Comparison of ENCODE assay signal across 9 cellular contexts in the genomic region with DNA sequence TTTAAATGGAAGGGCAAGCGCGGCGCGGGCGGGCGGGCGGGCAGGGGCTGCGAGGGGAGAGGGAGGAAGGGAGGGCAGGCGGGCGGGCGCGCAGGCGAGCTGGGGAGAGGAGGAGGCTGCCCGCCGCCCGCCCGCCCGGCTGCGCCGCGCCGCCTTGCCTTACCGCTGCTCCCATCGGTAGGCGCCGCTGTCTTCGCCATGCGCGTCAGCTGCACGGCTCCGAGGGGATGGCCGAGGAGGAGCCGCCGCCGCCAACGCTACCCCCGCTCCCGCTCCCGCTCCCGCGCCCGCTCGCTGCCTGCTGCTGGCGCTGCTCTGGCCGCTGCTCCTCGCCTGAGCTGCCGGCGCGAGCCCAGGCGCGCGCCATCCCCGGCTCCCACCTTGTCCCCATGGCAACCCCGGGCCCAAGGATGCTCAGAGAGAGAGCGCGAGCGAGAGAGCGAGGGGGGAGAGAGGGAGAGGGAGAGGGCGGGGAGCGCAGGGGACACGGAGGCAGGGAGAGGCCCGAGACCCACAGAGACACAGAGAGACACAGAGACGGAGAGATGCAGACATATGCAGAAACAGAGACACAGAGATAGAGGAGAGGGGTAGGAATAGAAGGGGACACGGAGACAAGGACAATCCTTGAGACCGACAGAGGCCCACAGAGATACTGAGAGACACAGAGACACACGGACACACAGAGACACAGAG. TPM values are rescaled to one million over a fixed set of nuclear protein-coding genes. Genes with fewer than 3 reads are reported as not detected.
A peak's percentile ranks its signal among the peaks of the same experiment; 100 is the strongest.
DNase-seq lines count a peak whose midpoint lies in the region; ATAC-seq and TF ChIP-seq lines count a peak whose summit lies in the region.
"Had no signal": no experiment of that assay in that cellular context is flagged by ENCODE, and none has a peak within 500 bp of the region (broad histone marks: within the 10 kb centered on the region; RNA-seq: fewer than 3 reads in every experiment).

No MANE protein-coding gene starts in this region.

- H2AFZ ChIP-seq in DND-41 (ENCODE audit: low read depth, low read length) (peak overlapping the region; percentile 62), PC-9 (no peak overlapping the region)

- H3K9me2 ChIP-seq in PC-9 (ENCODE audit: insufficient read depth): no peaks in the 10 kb centered on the region

- H3K36me3 Mint-ChIP-seq in neural crest cell (ENCODE audit: low read depth): no peaks in the 10 kb centered on the region

- DNase-seq in DND-41: peak; percentile 83
- DNase-seq in Jurkat, Clone E6-1 (ENCODE audit: low read depth, low spot score): peak; percentile 39
- peak; percentile 58 to 75 for DNase-seq in PC-9
- DNase-seq in activated T-helper 1 cell treated with anti-CD3 and anti-CD28 coated beads, Interleukin-2, amount 50 U/mL, for 16 hours (ENCODE audit: low read depth in 1 of 2, low spot score in 1 of 2): peak; percentile 54 to 62
- peak; percentile 58 for DNase-seq in fibroblast of the aortic adventitia (ENCODE audit: low read depth)
- peak; percentile 79 for DNase-seq in neural crest cell (ENCODE audit: low read depth, low spot score)
- DNase-seq in stimulated activated naive CD4-positive, alpha-beta T cell treated with Interleukin-2 at 50 U/mL for 16 hours (lab: John Stamatoyannopoulos, UW): peak; percentile 72

- POLR2A ChIA-PET in PC-9 (lab: Charles Lee; ENCODE audit: unreplicated experiment): interaction anchor here (0.8 kb wide), 1 partner anchor 101 kb away, joined by 13 read pairs; a partner anchor contains a TSS

- CTCF ChIA-PET in PC-9 (lab: Charles Lee): interaction anchor here (0.5 to 1.1 kb wide), 8 partner anchors 44 to 1379 kb away, joined by 3 to 13 read pairs (median 4); a partner anchor contains a TSS

- H3K4me3 Mint-ChIP-seq in neural crest cell: no peak overlapping the region

- no peak overlapping the region for H3K27ac Mint-ChIP-seq in neural crest cell (ENCODE audit: unreplicated experiment)
- H3K27ac Mint-ChIP-seq: dendritic cell treated with granulocyte-macrophage colony-stimulating factor and Interleukin-4, amounts not matched to agents 40 ng/mL and 50 ng/mL, for 4 days had no signal

- H3K27me3 ChIP-seq in DND-41 (ENCODE audit: insufficient read depth, low read length, poor library complexity) (peaks cover 54% of the 10 kb centered on the region), PC-9 (ENCODE audit: insufficient read depth, low read depth) (peaks cover 37% of the 10 kb centered on the region)

- H3K9ac ChIP-seq in DND-41 (ENCODE audit: low read depth, low read length): peak overlapping the region; percentile 48; the same call in 1 of the 2 replicates

- peaks cover 20% of the 10 kb centered on the region for H3K4me1 ChIP-seq in DND-41 (ENCODE audit: insufficient read depth, low read length)
- peaks cover 10% of the 10 kb centered on the region for H3K4me1 ChIP-seq in PC-9 (replicated peaks; ENCODE audit: insufficient read depth)

- H3K4me2 ChIP-seq in DND-41 (ENCODE audit: insufficient read depth, low read length) (peak overlapping the region; percentile 84), PC-9 (peak overlapping the region; percentile 99)

- no peak overlapping the region for H3K27ac ChIP-seq in DND-41 (ENCODE audit: low read length)
- no peak overlapping the region for H3K27ac ChIP-seq in PC-9

- no peaks in the 10 kb centered on the region for H3K36me3 ChIP-seq in DND-41 (ENCODE audit: insufficient read depth, low read length)
- H3K36me3 ChIP-seq in PC-9 (ENCODE audit: low read depth): no peaks in the 10 kb centered on the region

- H3K4me1 Mint-ChIP-seq in neural crest cell: peaks cover 16% of the 10 kb centered on the region

- H3K9me3 ChIP-seq in DND-41 (ENCODE audit: insufficient read depth, low read length, severe bottlenecking) (no peaks in the 10 kb centered on the region), PC-9 (ENCODE audit: insufficient read depth, low read depth) (no peaks in the 10 kb centered on the region)

- H3K9me3 Mint-ChIP-seq in neural crest cell: no peaks in the 10 kb centered on the region
- H3K9me3 Mint-ChIP-seq: dendritic cell treated with granulocyte-macrophage colony-stimulating factor and Interleukin-4, amounts not matched to agents 40 ng/mL and 50 ng/mL, for 4 days had no signal

- TF ChIP-seq CTCF in DND-41 (IDR thresholded peaks at IDR 0.05; ENCODE audit: borderline replicate concordance, extremely low read depth, low read length, poor library complexity, severe bottlenecking) (peak; percentile 65), PC-9 (conservative IDR thresholded peaks at IDR 0.05) (no peak; the same call in 1 of the 2 replicates), fibroblast of the aortic adventitia (IDR thresholded peaks at IDR 0.05; ENCODE audit: insufficient read depth, low read length) (peak; percentile 52), neural crest cell (conservative IDR thresholded peaks at IDR 0.05) (peak; percentile 56)

- ATAC-seq in DND-41 (ENCODE audit: insufficient read depth, low read depth) (peak; percentile 96), HG02885 (IDR thresholded peaks at IDR 0.05; ENCODE audit: poor library complexity, unreplicated experiment) (no peak)

- H3F3A ChIP-seq in PC-9 (ENCODE audit: insufficient read depth, low read depth): peaks cover 5% of the 10 kb centered on the region; the same call in 1 of the 2 replicates

- H4K20me1 ChIP-seq in DND-41 (ENCODE audit: insufficient read depth, low read length) (0 out of 2 replicates have a peak, but pooled peaks cover 3% of the 10 kb centered on the region), PC-9 (ENCODE audit: insufficient read depth) (0 out of 2 replicates have a peak, but pooled peaks cover 3% of the 10 kb centered on the region)

- intact Hi-C loops in PC-9 (cut with micrococcal nuclease; ENCODE audit: unreplicated experiment): no loop called here

- peak overlapping the region; percentile 7 to 54; a peak in 3 of 4 replicates for H3K4me3 ChIP-seq in DND-41 (ENCODE audit: low read depth in 1 of 2, low read length in 2 of 2)
- peak overlapping the region; percentile 24 for H3K4me3 ChIP-seq in Jurkat, Clone E6-1 (ENCODE audit: low read length)
- H3K4me3 ChIP-seq in PC-9: peak overlapping the region; percentile 68; the same call in 1 of the 2 replicates
- peak overlapping the region; percentile 64 for H3K4me3 ChIP-seq in fibroblast of the aortic adventitia (ENCODE audit: low read depth, low read length)

- H3K79me2 ChIP-seq in DND-41 (ENCODE audit: insufficient read depth, low read length) (no peaks in the 10 kb centered on the region), PC-9 (ENCODE audit: low read depth) (no peaks in the 10 kb centered on the region)

- H3K27me3 Mint-ChIP-seq in neural crest cell (ENCODE audit: low read depth): peaks cover 45% of the 10 kb centered on the region

- BruUV-seq in PC-9 (replicated peaks; lab: Mats Ljungman, UMichigan): no TSS peak

RNA-seq across cellular contexts. Expression of a gene that starts 40.3 kb away (rescaled TPM):
- polyA plus RNA-seq in Jurkat, Clone E6-1 (2012; ENCODE audit: insufficient read depth, insufficient read length): 37.5 TPM
- 45.6 and 49.6 TPM in 2 replicates for total RNA-seq in PC-9 (2021)
- 11.1 and 13.5 TPM in 2 replicates for total RNA-seq in fibroblast of the aortic adventitia (ENCODE audit: low replicate concordance)
- total RNA-seq in neural crest cell: 20.6 and 21.5 TPM in 2 replicates

RNA-seq across cellular contexts. Expression of a gene that starts 43.0 kb away (rescaled TPM):
- polyA plus RNA-seq in Jurkat, Clone E6-1 (2012; ENCODE audit: insufficient read depth, insufficient read length): 9.9 TPM
- total RNA-seq in PC-9 (2021): 13.4 and 13.9 TPM in 2 replicates
- total RNA-seq in fibroblast of the aortic adventitia (ENCODE audit: low replicate concordance): 6.0 and 13.0 TPM in 2 replicates
- 18.4 and 24.2 TPM in 2 replicates for total RNA-seq in neural crest cell

RNA-seq across cellular contexts. Expression of a gene that starts 44.9 kb away (rescaled TPM):
- polyA plus RNA-seq in Jurkat, Clone E6-1 (2012; ENCODE audit: insufficient read depth, insufficient read length): 3.7 TPM
- total RNA-seq in PC-9 (2021) (2.9 and 3.5 TPM in 2 replicates), fibroblast of the aortic adventitia (ENCODE audit: low replicate concordance) (0.08 and 0.18 TPM in 2 replicates), neural crest cell (2.3 and 2.5 TPM in 2 replicates)
